In genomic region chr9:129280236-129281231, GRCh38 we compare ENCODE assay signal across 17 cellular contexts.
A peak's percentile ranks its signal among the peaks of the same experiment; 100 is the strongest.
DNase-seq lines count a peak whose midpoint lies in the region; ATAC-seq, FAIRE-seq and TF ChIP-seq lines count a peak whose summit lies in the region.
"Had no signal": no experiment of that assay in that cellular context is flagged by ENCODE, and none has a peak within 500 bp of the region (broad histone marks: within the 10 kb centered on the region; RNA-seq: fewer than 3 reads in every experiment).

No MANE protein-coding gene starts in this region.

- H3K4me3 Mint-ChIP-seq in dendritic cell treated with granulocyte-macrophage colony-stimulating factor and Interleukin-4, amounts not matched to agents 40 ng/mL and 50 ng/mL, for 4 days, result no peak overlapping the region
- H3K4me3 Mint-ChIP-seq in naive thymus-derived CD4-positive, alpha-beta T cell, result no peak overlapping the region
- H3K4me3 Mint-ChIP-seq: effector memory CD8-positive, alpha-beta T cell; stimulated activated naive CD8-positive, alpha-beta T cell treated with anti-CD3 and anti-CD28 coated beads, Interleukin-15, Interleukin-2, amounts not matched to agents 100 ng/mL and 50 ng/mL, for 24 hours had no signal

- peaks cover 26% of the 10 kb centered on the region for H3K27me3 Mint-ChIP-seq in dendritic cell treated with granulocyte-macrophage colony-stimulating factor and Interleukin-4, amounts not matched to agents 40 ng/mL and 50 ng/mL, for 4 days
- H3K27me3 Mint-ChIP-seq in naive thymus-derived CD4-positive, alpha-beta T cell, result peaks cover 0 to 19% (median 0%) of the 10 kb centered on the region in 5 donors
- H3K27me3 Mint-ChIP-seq: stimulated activated naive CD8-positive, alpha-beta T cell treated with anti-CD3 and anti-CD28 coated beads, Interleukin-15, Interleukin-2, amounts not matched to agents 100 ng/mL and 50 ng/mL, for 24 hours had no signal

- DNase-seq in AG20443 (ENCODE audit: low spot score), result peak; percentile 11
- DNase-seq in GM12892 (ENCODE audit: insufficient read length), result peak; percentile 11
- DNase-seq in pons (ENCODE audit: low spot score), result peak; percentile 7
- no peak for DNase-seq in naive thymus-derived CD4-positive, alpha-beta T cell
- no peak for DNase-seq in iPS-NIHi7 (ENCODE audit: extremely low spot score)
- DNase-seq in dedifferentiated amniotic fluid mesenchymal stem cell (ENCODE audit: extremely low spot score), result no peak
- DNase-seq: activated CD4-positive, alpha-beta T cell treated with anti-CD3 and anti-CD28 coated beads for 4 hours; DMS53; effector memory CD8-positive, alpha-beta T cell; Kasumi-1; NCI-H1694 treated with DMSO at 0.1 percent for 48 hours; NCI-H526; T-helper 1 cell had no signal

- H3K4me1 Mint-ChIP-seq in dendritic cell treated with granulocyte-macrophage colony-stimulating factor and Interleukin-4, amounts not matched to agents 40 ng/mL and 50 ng/mL, for 4 days (ENCODE audit: low read depth), result peaks cover 66% of the 10 kb centered on the region
- peaks cover 0 to 7% (median 0%) of the 10 kb centered on the region in 7 donors for H3K4me1 Mint-ChIP-seq in naive thymus-derived CD4-positive, alpha-beta T cell

- H3K4me3 ChIP-seq in naive thymus-derived CD4-positive, alpha-beta T cell (ENCODE audit: low read length), result no peak overlapping the region

- H3K36me3 Mint-ChIP-seq in dendritic cell treated with granulocyte-macrophage colony-stimulating factor and Interleukin-4, amounts not matched to agents 40 ng/mL and 50 ng/mL, for 4 days (ENCODE audit: low read depth), result peaks cover 24% of the 10 kb centered on the region
- no peaks in the 10 kb centered on the region for H3K36me3 Mint-ChIP-seq in naive thymus-derived CD4-positive, alpha-beta T cell

- H3K9me3 Mint-ChIP-seq in dendritic cell treated with granulocyte-macrophage colony-stimulating factor and Interleukin-4, amounts not matched to agents 40 ng/mL and 50 ng/mL, for 4 days, result no peaks in the 10 kb centered on the region
- H3K9me3 Mint-ChIP-seq in naive thymus-derived CD4-positive, alpha-beta T cell, result no peaks in the 10 kb centered on the region
- H3K9me3 Mint-ChIP-seq: effector memory CD8-positive, alpha-beta T cell; stimulated activated naive CD8-positive, alpha-beta T cell treated with anti-CD3 and anti-CD28 coated beads, Interleukin-15, Interleukin-2, amounts not matched to agents 100 ng/mL and 50 ng/mL, for 24 hours had no signal

- no peak for FAIRE-seq in GM12892 (lab: Jason Lieb, UNC)

- CTCF ChIA-PET in naive thymus-derived CD4-positive, alpha-beta T cell (lab: Charles Lee), result interaction anchor here (1.0 kb wide), 1 partner anchor 87 kb away, joined by 3 read pairs; no protein-coding TSS in a partner anchor

- POLR2A ChIA-PET in naive thymus-derived CD4-positive, alpha-beta T cell (lab: Charles Lee), result no interaction called here

- no peak overlapping the region for H3K27ac ChIP-seq in naive thymus-derived CD4-positive, alpha-beta T cell (ENCODE audit: low read depth, low read length)

- intact Hi-C loops in dendritic cell treated with granulocyte-macrophage colony-stimulating factor and Interleukin-4, amounts not matched to agents 40 ng/mL and 50 ng/mL, for 4 days (cut with micrococcal nuclease), result no loop called here
- intact Hi-C loops in naive thymus-derived CD4-positive, alpha-beta T cell (cut with micrococcal nuclease), result no loop called here

- H3K9me3 ChIP-seq in naive thymus-derived CD4-positive, alpha-beta T cell (ENCODE audit: control insufficient read depth in 2 of 3, low read length in 3 of 3), result no peaks in the 10 kb centered on the region

- H3K36me3 ChIP-seq in naive thymus-derived CD4-positive, alpha-beta T cell (ENCODE audit: control insufficient read depth in 2 of 3, insufficient read depth in 3 of 3, low read length in 3 of 3), result no peaks in the 10 kb centered on the region

- H3K27ac Mint-ChIP-seq in dendritic cell treated with granulocyte-macrophage colony-stimulating factor and Interleukin-4, amounts not matched to agents 40 ng/mL and 50 ng/mL, for 4 days, result peak overlapping the region; percentile 62
- no peak overlapping the region for H3K27ac Mint-ChIP-seq in naive thymus-derived CD4-positive, alpha-beta T cell
- H3K27ac Mint-ChIP-seq: stimulated activated naive CD8-positive, alpha-beta T cell treated with anti-CD3 and anti-CD28 coated beads, Interleukin-15, Interleukin-2, amounts not matched to agents 100 ng/mL and 50 ng/mL, for 24 hours had no signal

- peaks cover 0 to 2% of the 10 kb centered on the region in 2 donors for H3K27me3 ChIP-seq in naive thymus-derived CD4-positive, alpha-beta T cell (ENCODE audit: control insufficient read depth in 2 of 2, insufficient read depth in 2 of 2, low read length in 2 of 2)

- ATAC-seq in HG03378 (IDR thresholded peaks at IDR 0.05; ENCODE audit: unreplicated experiment), result no peak
- no peak for ATAC-seq in naive thymus-derived CD4-positive, alpha-beta T cell
- ATAC-seq: effector memory CD8-positive, alpha-beta T cell; Panc1 had no signal

- TF ChIP-seq POLR2A in GM12892 (IDR thresholded peaks at IDR 0.05; ENCODE audit: low read depth, low read length), result no peak

- no peaks in the 10 kb centered on the region for H3K4me1 ChIP-seq in naive thymus-derived CD4-positive, alpha-beta T cell (ENCODE audit: control insufficient read depth in 2 of 2, insufficient read depth in 2 of 2, low read length in 2 of 2)

Comparison
In these comparisons a context has a peak if more than half of its experiments do, and no peak if none do; other contexts are left out.
1. DNase-seq: peak in AG20443 (single experiment), GM12892 (single experiment) and pons (single experiment); none in naive thymus-derived CD4-positive, alpha-beta T cell (0 of 9), iPS-NIHi7 (single experiment) and dedifferentiated amniotic fluid mesenchymal stem cell (single experiment).